Comparison of ENCODE assay signal across 1 cellular context in the genomic region with DNA sequence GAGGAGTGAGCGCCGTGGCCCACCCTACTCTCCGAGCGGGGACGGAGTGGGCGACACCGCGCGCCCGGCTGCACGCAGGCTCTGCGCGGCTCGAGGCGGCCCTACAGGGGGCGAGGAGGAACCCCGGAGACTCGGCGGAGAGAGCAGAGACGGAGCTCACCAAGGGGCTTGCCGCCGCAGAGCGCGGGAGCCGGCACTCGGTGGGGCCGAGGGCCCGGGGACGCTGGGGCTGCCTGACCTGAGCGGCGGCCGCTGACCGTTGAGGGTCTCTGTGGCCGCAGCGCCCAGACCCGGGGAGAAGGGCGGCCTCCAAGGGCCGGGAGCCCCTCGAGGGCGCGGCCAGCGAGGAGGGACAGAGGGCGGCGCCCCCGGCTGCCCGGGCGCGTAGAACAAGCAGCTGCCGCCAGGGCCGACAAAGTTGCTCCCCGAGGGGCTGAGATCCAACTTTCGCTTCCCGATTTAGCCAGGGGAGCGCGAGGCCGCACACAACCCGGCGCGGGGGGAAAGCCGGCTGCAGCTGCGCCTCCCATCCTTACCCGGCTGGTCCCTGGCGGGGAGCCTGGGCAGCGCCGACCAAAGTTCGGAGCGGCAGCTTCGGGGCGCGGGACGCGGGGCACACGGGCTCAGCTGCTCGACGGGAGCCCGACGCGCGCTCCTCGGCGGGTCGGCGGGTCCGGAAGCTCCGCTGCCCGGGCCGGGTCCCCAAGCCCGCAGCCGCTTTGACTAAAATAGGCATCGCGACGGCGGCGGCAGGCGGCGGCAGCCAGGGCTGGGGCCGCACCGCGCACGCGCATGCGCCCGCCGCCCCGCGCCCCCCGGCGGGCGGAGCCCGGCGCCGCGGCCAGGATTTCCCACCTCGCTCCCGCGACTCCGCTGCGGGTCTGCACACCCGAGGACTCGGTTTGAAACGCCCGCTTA.
TF ChIP-seq lines count a peak whose summit lies in the region.

No MANE protein-coding gene starts in this region.

TF ChIP-seq in HEK293, 187 proteins besides CTCF, POLR2A, EP300 and RAD21 (continued from another document and continues in another):
- no peak for TF ChIP-seq PRDM2 (tag by site-specific recombination; IDR thresholded peaks at IDR 0.05; ENCODE audit: borderline replicate concordance)
- TF ChIP-seq SP3 (tag by site-specific recombination; IDR thresholded peaks at IDR 0.05), result peak; percentile 45
- no peak for TF ChIP-seq MEIS1 (CRISPR knock-in tag; IDR thresholded peaks at IDR 0.05; ENCODE audit: borderline replicate concordance)
- no peak for TF ChIP-seq ZNF596 (tag by site-specific recombination; IDR thresholded peaks at IDR 0.05)
- TF ChIP-seq ZNF664 (tag by site-specific recombination; IDR thresholded peaks at IDR 0.05), result no peak
- TF ChIP-seq, protein P1, sequence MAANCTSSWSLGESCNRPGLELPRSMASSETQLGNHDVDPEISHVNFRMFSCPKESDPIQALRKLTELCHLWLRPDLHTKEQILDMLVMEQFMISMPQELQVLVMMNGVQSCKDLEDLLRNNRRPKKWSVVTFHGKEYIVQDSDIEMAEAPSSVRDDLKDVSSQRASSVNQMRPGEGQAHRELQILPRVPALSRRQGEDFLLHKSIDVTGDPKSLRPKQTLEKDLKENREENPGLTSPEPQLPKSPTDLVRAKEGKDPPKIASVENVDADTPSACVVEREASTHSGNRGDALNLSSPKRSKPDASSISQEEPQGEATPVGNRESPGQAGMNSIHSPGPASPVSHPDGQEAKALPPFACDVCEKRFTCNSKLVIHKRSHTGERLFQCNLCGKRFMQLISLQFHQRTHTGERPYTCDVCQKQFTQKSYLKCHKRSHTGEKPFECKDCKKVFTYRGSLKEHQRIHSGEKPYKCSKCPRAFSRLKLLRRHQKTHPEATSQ (tag by site-specific recombination; IDR thresholded peaks at IDR 0.05), result 0 out of 2 replicates have a peak, but pooled peaks have one; percentile 16
- no peak for TF ChIP-seq ZNF768 (tag by site-specific recombination; IDR thresholded peaks at IDR 0.05)
- TF ChIP-seq ZNF214 (tag by site-specific recombination; IDR thresholded peaks at IDR 0.05; ENCODE audit: borderline replicate concordance), result no peak
- no peak for TF ChIP-seq ZNF571 (tag by site-specific recombination; IDR thresholded peaks at IDR 0.05)
- TF ChIP-seq KLF7 (tag by site-specific recombination; IDR thresholded peaks at IDR 0.05; ENCODE audit: borderline replicate concordance), result no peak
- TF ChIP-seq HOXC10 (CRISPR knock-in tag; IDR thresholded peaks at IDR 0.05), result 0 out of 2 replicates have a peak, but pooled peaks have one; percentile 28
- no peak for TF ChIP-seq REPIN1 (tag by site-specific recombination; IDR thresholded peaks at IDR 0.05; ENCODE audit: low read depth)
- TF ChIP-seq ZBTB8A (tag by site-specific recombination; IDR thresholded peaks at IDR 0.05), result peak; percentile 92
- TF ChIP-seq TCF7L2 (IDR thresholded peaks at IDR 0.05; ENCODE audit: borderline replicate concordance, low read depth, low read length), result no peak
- TF ChIP-seq ZBTB20 (tag by site-specific recombination; IDR thresholded peaks at IDR 0.05), result peak; percentile 98
- TF ChIP-seq, protein P2, sequence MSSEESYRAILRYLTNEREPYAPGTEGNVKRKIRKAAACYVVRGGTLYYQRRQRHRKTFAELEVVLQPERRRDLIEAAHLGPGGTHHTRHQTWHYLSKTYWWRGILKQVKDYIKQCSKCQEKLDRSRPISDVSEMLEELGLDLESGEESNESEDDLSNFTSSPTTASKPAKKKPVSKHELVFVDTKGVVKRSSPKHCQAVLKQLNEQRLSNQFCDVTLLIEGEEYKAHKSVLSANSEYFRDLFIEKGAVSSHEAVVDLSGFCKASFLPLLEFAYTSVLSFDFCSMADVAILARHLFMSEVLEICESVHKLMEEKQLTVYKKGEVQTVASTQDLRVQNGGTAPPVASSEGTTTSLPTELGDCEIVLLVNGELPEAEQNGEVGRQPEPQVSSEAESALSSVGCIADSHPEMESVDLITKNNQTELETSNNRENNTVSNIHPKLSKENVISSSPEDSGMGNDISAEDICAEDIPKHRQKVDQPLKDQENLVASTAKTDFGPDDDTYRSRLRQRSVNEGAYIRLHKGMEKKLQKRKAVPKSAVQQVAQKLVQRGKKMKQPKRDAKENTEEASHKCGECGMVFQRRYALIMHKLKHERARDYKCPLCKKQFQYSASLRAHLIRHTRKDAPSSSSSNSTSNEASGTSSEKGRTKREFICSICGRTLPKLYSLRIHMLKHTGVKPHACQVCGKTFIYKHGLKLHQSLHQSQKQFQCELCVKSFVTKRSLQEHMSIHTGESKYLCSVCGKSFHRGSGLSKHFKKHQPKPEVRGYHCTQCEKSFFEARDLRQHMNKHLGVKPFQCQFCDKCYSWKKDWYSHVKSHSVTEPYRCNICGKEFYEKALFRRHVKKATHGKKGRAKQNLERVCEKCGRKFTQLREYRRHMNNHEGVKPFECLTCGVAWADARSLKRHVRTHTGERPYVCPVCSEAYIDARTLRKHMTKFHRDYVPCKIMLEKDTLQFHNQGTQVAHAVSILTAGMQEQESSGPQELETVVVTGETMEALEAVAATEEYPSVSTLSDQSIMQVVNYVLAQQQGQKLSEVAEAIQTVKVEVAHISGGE (tag by site-specific recombination; conservative IDR thresholded peaks at IDR 0.05; ENCODE audit: low read depth), result no peak
- no peak for TF ChIP-seq ZNF394 (tag by site-specific recombination; IDR thresholded peaks at IDR 0.05; ENCODE audit: borderline replicate concordance)
- no peak for TF ChIP-seq ZBTB7A (tag by site-specific recombination; IDR thresholded peaks at IDR 0.05; ENCODE audit: low read depth)
- TF ChIP-seq ZFP41 (tag by site-specific recombination; IDR thresholded peaks at IDR 0.05; ENCODE audit: borderline replicate concordance), result no peak
- TF ChIP-seq ZNF16 (tag by site-specific recombination; IDR thresholded peaks at IDR 0.05; ENCODE audit: low read depth), result no peak
- TF ChIP-seq, protein P3, sequence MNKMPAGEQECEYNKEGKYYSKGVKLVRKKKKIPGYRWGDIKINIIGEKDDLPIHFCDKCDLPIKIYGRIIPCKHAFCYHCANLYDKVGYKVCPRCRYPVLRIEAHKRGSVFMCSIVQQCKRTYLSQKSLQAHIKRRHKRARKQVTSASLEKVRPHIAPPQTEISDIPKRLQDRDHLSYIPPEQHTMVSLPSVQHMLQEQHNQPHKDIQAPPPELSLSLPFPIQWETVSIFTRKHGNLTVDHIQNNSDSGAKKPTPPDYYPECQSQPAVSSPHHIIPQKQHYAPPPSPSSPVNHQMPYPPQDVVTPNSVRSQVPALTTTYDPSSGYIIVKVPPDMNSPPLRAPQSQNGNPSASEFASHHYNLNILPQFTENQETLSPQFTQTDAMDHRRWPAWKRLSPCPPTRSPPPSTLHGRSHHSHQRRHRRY (tag by site-specific recombination; IDR thresholded peaks at IDR 0.05), result no peak
- peak; percentile 77 for TF ChIP-seq EGR2 (tag by site-specific recombination; IDR thresholded peaks at IDR 0.05; ENCODE audit: low read depth)
- TF ChIP-seq IKZF3 (tag by site-specific recombination; IDR thresholded peaks at IDR 0.05), result no peak
- TF ChIP-seq ELK4 (IDR thresholded peaks at IDR 0.05; ENCODE audit: borderline replicate concordance, low read depth, low read length), result no peak
- TF ChIP-seq ZBTB44 (tag by site-specific recombination; IDR thresholded peaks at IDR 0.05), result no peak
- TF ChIP-seq ZNF391 (tag by site-specific recombination; IDR thresholded peaks at IDR 0.05; ENCODE audit: borderline replicate concordance, low read depth), result no peak
- no peak for TF ChIP-seq ZNF521 (tag by site-specific recombination; IDR thresholded peaks at IDR 0.05)
- no peak for TF ChIP-seq ZNF843 (tag by site-specific recombination; IDR thresholded peaks at IDR 0.05)
- TF ChIP-seq, protein P4, sequence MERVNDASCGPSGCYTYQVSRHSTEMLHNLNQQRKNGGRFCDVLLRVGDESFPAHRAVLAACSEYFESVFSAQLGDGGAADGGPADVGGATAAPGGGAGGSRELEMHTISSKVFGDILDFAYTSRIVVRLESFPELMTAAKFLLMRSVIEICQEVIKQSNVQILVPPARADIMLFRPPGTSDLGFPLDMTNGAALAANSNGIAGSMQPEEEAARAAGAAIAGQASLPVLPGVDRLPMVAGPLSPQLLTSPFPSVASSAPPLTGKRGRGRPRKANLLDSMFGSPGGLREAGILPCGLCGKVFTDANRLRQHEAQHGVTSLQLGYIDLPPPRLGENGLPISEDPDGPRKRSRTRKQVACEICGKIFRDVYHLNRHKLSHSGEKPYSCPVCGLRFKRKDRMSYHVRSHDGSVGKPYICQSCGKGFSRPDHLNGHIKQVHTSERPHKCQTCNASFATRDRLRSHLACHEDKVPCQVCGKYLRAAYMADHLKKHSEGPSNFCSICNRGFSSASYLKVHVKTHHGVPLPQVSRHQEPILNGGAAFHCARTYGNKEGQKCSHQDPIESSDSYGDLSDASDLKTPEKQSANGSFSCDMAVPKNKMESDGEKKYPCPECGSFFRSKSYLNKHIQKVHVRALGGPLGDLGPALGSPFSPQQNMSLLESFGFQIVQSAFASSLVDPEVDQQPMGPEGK (tag by site-specific recombination; IDR thresholded peaks at IDR 0.05), result no peak; the same call in 1 of the 2 replicates
- TF ChIP-seq ZFP69B (tag by site-specific recombination; IDR thresholded peaks at IDR 0.05), result no peak
- no peak for TF ChIP-seq ZBTB21 (tag by site-specific recombination; IDR thresholded peaks at IDR 0.05)
- TF ChIP-seq ZNF335 (tag by site-specific recombination; conservative IDR thresholded peaks at IDR 0.05), result peak; percentile 83; the same call in 1 of the 2 replicates
- 0 out of 2 replicates have a peak, but pooled peaks have one; percentile 50 for TF ChIP-seq PBX3 (CRISPR knock-in tag; IDR thresholded peaks at IDR 0.05)
- TF ChIP-seq ZBTB1 (tag by site-specific recombination; IDR thresholded peaks at IDR 0.05), result no peak
- no peak for TF ChIP-seq GLI2 (tag by site-specific recombination; IDR thresholded peaks at IDR 0.05; ENCODE audit: borderline replicate concordance, low read depth)
- no peak for TF ChIP-seq SP7 (tag by site-specific recombination; IDR thresholded peaks at IDR 0.05)
